Comparison of ENCODE assay signal across 9 cellular contexts in genomic region chr5:32586251-32586642, GRCh38. TPM values are rescaled to one million over a fixed set of nuclear protein-coding genes. Genes with fewer than 3 reads are reported as not detected.
DNase-seq lines count a peak whose midpoint lies in the region; ATAC-seq, FAIRE-seq and TF ChIP-seq lines count a peak whose summit lies in the region.
"Had no signal": no experiment of that assay in that cellular context is flagged by ENCODE, and none has a peak within 500 bp of the region (broad histone marks: within the 10 kb centered on the region; RNA-seq: fewer than 3 reads in every experiment).

No MANE protein-coding gene starts in this region.

- no peak for FAIRE-seq in urothelium cell line (lab: Jason Lieb, UNC)
- FAIRE-seq in frontal cortex (lab: Jason Lieb, UNC) = no peak
- FAIRE-seq: TTC549 had no signal

- peak overlapping the region; percentile 91 for H3K4me3 Mint-ChIP-seq in neural progenitor cell

- DNase-seq in colonic mucosa (no peak), neural progenitor cell (ENCODE audit: low spot score) (no peak), urothelium cell line (ENCODE audit: low spot score) (no peak), frontal cortex (ENCODE audit: low spot score in 2 of 2) (no peak), NCI-H2196 treated with DMSO at 0.1 percent for 48 hours (lab: John Stamatoyannopoulos, UW; ENCODE audit: unreplicated experiment) (no peak)

- no peaks in the 10 kb centered on the region for H3K9me3 ChIP-seq in colonic mucosa
- H3K9me3 ChIP-seq in neural progenitor cell (ENCODE audit: low read depth) = no peaks in the 10 kb centered on the region

- H2AFZ ChIP-seq in KMS-11 (ENCODE audit: low read depth) = no peak overlapping the region
- H2AFZ ChIP-seq in neural progenitor cell (replicated peaks) = peak overlapping the region; percentile 81

- H3K36me3 ChIP-seq in KMS-11 (ENCODE audit: insufficient read depth) = peaks cover 4% of the 10 kb centered on the region; the same call in 1 of the 2 replicates
- H3K36me3 ChIP-seq in colonic mucosa = no peaks in the 10 kb centered on the region
- H3K36me3 ChIP-seq in neural progenitor cell = peaks cover 10% of the 10 kb centered on the region

- H3K4me3 ChIP-seq in GM12875 (ENCODE audit: low read depth, low read length) = peak overlapping the region; percentile 87
- no peak overlapping the region for H3K4me3 ChIP-seq in KMS-11 (IDR thresholded peaks at IDR 0.05; ENCODE audit: insufficient read depth, low read depth, low read length)
- H3K4me3 ChIP-seq in colonic mucosa = peak overlapping the region; percentile 91
- H3K4me3 ChIP-seq in neural progenitor cell = peak overlapping the region; percentile 85

- H3K4me1 ChIP-seq in KMS-11 (ENCODE audit: low read depth, poor library complexity, severe bottlenecking) (peaks cover 81% of the 10 kb centered on the region), colonic mucosa (peaks cover 6% of the 10 kb centered on the region), neural progenitor cell (peaks cover 7% of the 10 kb centered on the region)

- no peak for ATAC-seq in HG02642 (IDR thresholded peaks at IDR 0.05; ENCODE audit: poor library complexity, unreplicated experiment)

- H3K27ac ChIP-seq in KMS-11 (peak overlapping the region; percentile 97), colonic mucosa (peak overlapping the region; percentile 99), neural progenitor cell (peak overlapping the region; percentile 95)

- H4K20me1 ChIP-seq in KMS-11 (ENCODE audit: insufficient read depth) (no peaks in the 10 kb centered on the region), neural progenitor cell (ENCODE audit: low read depth) (peaks cover 48% of the 10 kb centered on the region)

- H3K79me2 ChIP-seq in KMS-11 (ENCODE audit: insufficient read depth, low read depth) (peaks cover 67% of the 10 kb centered on the region), neural progenitor cell (ENCODE audit: low read depth) (peaks cover 53% of the 10 kb centered on the region)

- TF ChIP-seq CTCF in GM12875 (IDR thresholded peaks at IDR 0.05; ENCODE audit: borderline replicate concordance, insufficient read depth, low read depth, low read length) (no peak), KMS-11 (conservative IDR thresholded peaks at IDR 0.05; ENCODE audit: low read depth, low read length) (no peak), colonic mucosa (IDR thresholded peaks at IDR 0.05) (no peak), neural progenitor cell (IDR thresholded peaks at IDR 0.05) (no peak)

- H3K27ac Mint-ChIP-seq in neural progenitor cell = peak overlapping the region; percentile 67

- H3F3A ChIP-seq in neural progenitor cell (ENCODE audit: low read depth) = peaks cover 5% of the 10 kb centered on the region

- peak overlapping the region; percentile 91 for H3K4me2 ChIP-seq in KMS-11
- peak overlapping the region; percentile 80 for H3K4me2 ChIP-seq in neural progenitor cell

- intact Hi-C loops in colonic mucosa (cut with DNase I) = loop anchor here (5.0 kb wide), 1 partner anchor 354 kb away; no protein-coding TSS in a partner anchor

- peaks cover 2% of the 10 kb centered on the region for H3K9me3 Mint-ChIP-seq in neural progenitor cell

- peaks cover 5% of the 10 kb centered on the region for H3K27me3 Mint-ChIP-seq in neural progenitor cell (ENCODE audit: insufficient read depth, low read depth)

- peaks cover 26% of the 10 kb centered on the region for H3K4me1 Mint-ChIP-seq in neural progenitor cell

- H3K27me3 ChIP-seq in KMS-11 (ENCODE audit: insufficient read depth, low read depth) (no peaks in the 10 kb centered on the region), colonic mucosa (no peaks in the 10 kb centered on the region), neural progenitor cell (no peaks in the 10 kb centered on the region)

- H3K9ac ChIP-seq in KMS-11 (peak overlapping the region; percentile 97), colonic mucosa (ENCODE audit: low read depth in 2 of 2, low read length in 2 of 2) (peak overlapping the region; percentile 84 to 98), neural progenitor cell (peak overlapping the region; percentile 93)

- peaks cover 4% of the 10 kb centered on the region for H3K36me3 Mint-ChIP-seq in neural progenitor cell

RNA-seq across cellular contexts. Expression of gene SUB1, which starts 0.9 kb away (rescaled TPM):
- total RNA-seq in colonic mucosa (100 to 1,000 TPM; 193 to 227 TPM), neural progenitor cell (ENCODE audit: low replicate concordance) (324 and 789 TPM in 2 replicates), frontal cortex (383 TPM)
